ENCODE assay signal across 9 cellular contexts in genomic region chr6:31908791-31909190, GRCh38. TPM values are rescaled to one million over a fixed set of nuclear protein-coding genes. Genes with fewer than 3 reads are reported as not detected.
DNase-seq lines count a peak whose midpoint lies in the region; ATAC-seq and TF ChIP-seq lines count a peak whose summit lies in the region.
"Had no signal": no experiment of that assay in that cellular context is flagged by ENCODE, and none has a peak within 500 bp of the region (broad histone marks: within the 10 kb centered on the region; RNA-seq: fewer than 3 reads in every experiment).

No MANE protein-coding gene starts in this region.

- H3K9me3 ChIP-seq in SJSA1 (replicated peaks) (no peaks in the 10 kb centered on the region; the same call in 1 of the 2 replicates), prostate gland (no peaks in the 10 kb centered on the region)

- WGBS in prostate gland = 26% methylated on average over 4 of the region's 4 CpGs

- no peak for TF ChIP-seq CTCF in prostate gland (IDR thresholded peaks at IDR 0.05)

- H3K27ac Mint-ChIP-seq in activated T-cell treated with anti-CD3 and anti-CD28 coated beads, Interleukin-2, amount 50 U/mL, for 24 hours = no peak overlapping the region
- H3K27ac Mint-ChIP-seq in stimulated activated naive CD8-positive, alpha-beta T cell treated with anti-CD3 and anti-CD28 coated beads, Interleukin-15, amount 100 ng/mL, for 72 hours = no peak overlapping the region
- H3K27ac Mint-ChIP-seq: stimulated activated naive CD8-positive, alpha-beta T cell treated with anti-CD3 and anti-CD28 coated beads, Interleukin-15, Interleukin-2, amounts not matched to agents 100 ng/mL and 50 ng/mL, for 24 hours had no signal

- H3K36me3 Mint-ChIP-seq in activated T-cell treated with anti-CD3 and anti-CD28 coated beads, Interleukin-2, amount 50 U/mL, for 4 hours (ENCODE audit: insufficient read depth) = no peaks in the 10 kb centered on the region
- H3K36me3 Mint-ChIP-seq in activated T-cell treated with anti-CD3 and anti-CD28 coated beads, Interleukin-2, amount 50 U/mL, for 24 hours (ENCODE audit: low read depth) = no peaks in the 10 kb centered on the region

- peaks cover 11% of the 10 kb centered on the region for H3K27me3 Mint-ChIP-seq in activated T-cell treated with anti-CD3 and anti-CD28 coated beads, Interleukin-2, amount 50 U/mL, for 4 hours (ENCODE audit: low read depth)
- H3K27me3 Mint-ChIP-seq in activated T-cell treated with anti-CD3 and anti-CD28 coated beads, Interleukin-2, amount 50 U/mL, for 24 hours = peaks cover 15% of the 10 kb centered on the region
- peaks cover 18% of the 10 kb centered on the region for H3K27me3 Mint-ChIP-seq in stimulated activated naive CD8-positive, alpha-beta T cell treated with anti-CD3 and anti-CD28 coated beads, Interleukin-15, amount 100 ng/mL, for 72 hours

- H3K27me3 ChIP-seq in SJSA1 (replicated peaks) (no peaks in the 10 kb centered on the region), prostate gland (replicated peaks; ENCODE audit: insufficient read depth) (no peaks in the 10 kb centered on the region)

- H3K27ac ChIP-seq in SJSA1 (peak overlapping the region; percentile 98), prostate gland (no peak overlapping the region)

- H3K4me3 ChIP-seq in SJSA1 (no peak overlapping the region), prostate gland (no peak overlapping the region)

- H3K4me3 Mint-ChIP-seq in activated T-cell treated with anti-CD3 and anti-CD28 coated beads, Interleukin-2, amount 50 U/mL, for 4 hours = no peak overlapping the region
- no peak overlapping the region for H3K4me3 Mint-ChIP-seq in activated T-cell treated with anti-CD3 and anti-CD28 coated beads, Interleukin-2, amount 50 U/mL, for 24 hours
- no peak overlapping the region for H3K4me3 Mint-ChIP-seq in stimulated activated naive CD8-positive, alpha-beta T cell treated with anti-CD3 and anti-CD28 coated beads, Interleukin-15, amount 100 ng/mL, for 72 hours
- H3K4me3 Mint-ChIP-seq: stimulated activated naive CD8-positive, alpha-beta T cell treated with anti-CD3 and anti-CD28 coated beads, Interleukin-15, Interleukin-2, amounts not matched to agents 100 ng/mL and 50 ng/mL, for 24 hours had no signal

- intact Hi-C loops in prostate gland (cut with DNase I) = loop anchor here (10.0 kb wide), 1 partner anchor 246 kb away; the partner anchor contains the start of genes PPT2 and PRRT1

- TF ChIP-seq POLR2A in prostate gland (IDR thresholded peaks at IDR 0.05) = no peak

- H3K9me3 Mint-ChIP-seq in activated T-cell treated with anti-CD3 and anti-CD28 coated beads, Interleukin-2, amount 50 U/mL, for 4 hours = no peaks in the 10 kb centered on the region
- H3K9me3 Mint-ChIP-seq in activated T-cell treated with anti-CD3 and anti-CD28 coated beads, Interleukin-2, amount 50 U/mL, for 24 hours = no peaks in the 10 kb centered on the region
- H3K9me3 Mint-ChIP-seq in stimulated activated naive CD8-positive, alpha-beta T cell treated with anti-CD3 and anti-CD28 coated beads, Interleukin-15, amount 100 ng/mL, for 72 hours = no peaks in the 10 kb centered on the region
- H3K9me3 Mint-ChIP-seq: stimulated activated naive CD8-positive, alpha-beta T cell treated with anti-CD3 and anti-CD28 coated beads, Interleukin-15, Interleukin-2, amounts not matched to agents 100 ng/mL and 50 ng/mL, for 24 hours had no signal

- DNase-seq in activated T-cell treated with anti-CD3 and anti-CD28 coated beads, Interleukin-2, amount 50 U/mL, for 4 hours = no peak
- DNase-seq in activated T-cell treated with anti-CD3 and anti-CD28 coated beads, Interleukin-2, amount 50 U/mL, for 24 hours = no peak
- DNase-seq in SJSA1 (ENCODE audit: low read depth in 1 of 2, low spot score in 2 of 2) (peak in 1 of 2 experiments; percentile 69), prostate gland (ENCODE audit: low spot score) (no peak), NCI-H2107 treated with DMSO at 0.1 percent for 48 hours (lab: John Stamatoyannopoulos, UW; ENCODE audit: unreplicated experiment) (no peak), putamen (ENCODE audit: low spot score) (no peak)
- no peak for DNase-seq in stimulated activated naive CD8-positive, alpha-beta T cell treated with anti-CD3 and anti-CD28 coated beads, Interleukin-15, amount 100 ng/mL, for 72 hours

- H3K4me1 ChIP-seq in SJSA1 (replicated peaks) (peaks cover 43% of the 10 kb centered on the region), prostate gland (replicated peaks) (no peaks in the 10 kb centered on the region)

- peak; percentile 51 to 54 for ATAC-seq in activated T-cell treated with anti-CD3 and anti-CD28 coated beads, Interleukin-2, amount 50 U/mL, for 4 hours
- peak; percentile 88 for ATAC-seq in HG02938 (IDR thresholded peaks at IDR 0.05; ENCODE audit: unreplicated experiment)
- ATAC-seq in stimulated activated naive CD8-positive, alpha-beta T cell treated with anti-CD3 and anti-CD28 coated beads, Interleukin-15, amount 100 ng/mL, for 72 hours = peak; percentile 69

- H3K4me1 Mint-ChIP-seq in activated T-cell treated with anti-CD3 and anti-CD28 coated beads, Interleukin-2, amount 50 U/mL, for 4 hours (ENCODE audit: low read depth) = peaks cover 7% of the 10 kb centered on the region
- peaks cover 29% of the 10 kb centered on the region for H3K4me1 Mint-ChIP-seq in activated T-cell treated with anti-CD3 and anti-CD28 coated beads, Interleukin-2, amount 50 U/mL, for 24 hours (ENCODE audit: low read depth)
- H3K4me1 Mint-ChIP-seq in stimulated activated naive CD8-positive, alpha-beta T cell treated with anti-CD3 and anti-CD28 coated beads, Interleukin-15, amount 100 ng/mL, for 72 hours = peaks cover 8% of the 10 kb centered on the region

- no peaks in the 10 kb centered on the region for H3K36me3 ChIP-seq in SJSA1
- no peaks in the 10 kb centered on the region for H3K36me3 ChIP-seq in prostate gland

RNA-seq across cellular contexts. Expression of gene ZBTB12, which starts 6.9 kb away (rescaled TPM):
- 1 to 10 TPM; 3.5 to 6.1 (median 5.4) TPM for total RNA-seq in activated T-cell treated with anti-CD3 and anti-CD28 coated beads, Interleukin-2, amount 50 U/mL, for 4 hours
- total RNA-seq in SJSA1 (2014; rRNA removed; shearing (Covaris generic)) = 0.53 and 2.0 TPM in 2 replicates
- total RNA-seq in prostate gland = 1 to 10 TPM; 3.8 to 4.1 TPM

RNA-seq across cellular contexts. Expression of gene EHMT2, which starts 11.3 kb away (rescaled TPM):
- total RNA-seq in activated T-cell treated with anti-CD3 and anti-CD28 coated beads, Interleukin-2, amount 50 U/mL, for 4 hours = 10 to 100 TPM; 52.8 to 70.9 (median 67.8) TPM
- 33.8 and 40.4 TPM in 2 replicates for total RNA-seq in SJSA1 (2014; rRNA removed; shearing (Covaris generic))
- total RNA-seq in prostate gland = 10 to 100 TPM; 53.6 to 92.8 TPM

RNA-seq across cellular contexts. Expression of gene C2, which starts 18.7 kb away (rescaled TPM):
- total RNA-seq in activated T-cell treated with anti-CD3 and anti-CD28 coated beads, Interleukin-2, amount 50 U/mL, for 4 hours = 1 to 10 TPM in 1 of 3 donors, under 1 TPM in 2; 0.56 to 1.0 (median 0.95) TPM
- total RNA-seq in SJSA1 (2014; rRNA removed; shearing (Covaris generic)) = 0.47 and 0.53 TPM in 2 replicates
- total RNA-seq in prostate gland = 10 to 100 TPM in 1 of 2 donors, 1 to 10 TPM in 1; 7.9 to 16.0 TPM

RNA-seq across cellular contexts. Expression of gene SLC44A4, which starts 30.0 kb away (rescaled TPM):
- under 1 TPM; 0.13 to 0.60 (median 0.20) TPM for total RNA-seq in activated T-cell treated with anti-CD3 and anti-CD28 coated beads, Interleukin-2, amount 50 U/mL, for 4 hours
- total RNA-seq in SJSA1 (2014; rRNA removed; shearing (Covaris generic)) = not detected in 2 replicates
- 100 to 1,000 TPM; 125 to 332 TPM for total RNA-seq in prostate gland

RNA-seq across cellular contexts. Expression of gene CFB, which starts 37.1 kb away (rescaled TPM):
- 1 to 10 TPM in 2 of 3 donors, under 1 TPM in 1; 0.42 to 1.5 (median 1.4) TPM for total RNA-seq in activated T-cell treated with anti-CD3 and anti-CD28 coated beads, Interleukin-2, amount 50 U/mL, for 4 hours
- 0.50 and 0.58 TPM in 2 replicates for total RNA-seq in SJSA1 (2014; rRNA removed; shearing (Covaris generic))
- 10 to 100 TPM; 32.1 to 48.6 TPM for total RNA-seq in prostate gland
